In the genomic region with DNA sequence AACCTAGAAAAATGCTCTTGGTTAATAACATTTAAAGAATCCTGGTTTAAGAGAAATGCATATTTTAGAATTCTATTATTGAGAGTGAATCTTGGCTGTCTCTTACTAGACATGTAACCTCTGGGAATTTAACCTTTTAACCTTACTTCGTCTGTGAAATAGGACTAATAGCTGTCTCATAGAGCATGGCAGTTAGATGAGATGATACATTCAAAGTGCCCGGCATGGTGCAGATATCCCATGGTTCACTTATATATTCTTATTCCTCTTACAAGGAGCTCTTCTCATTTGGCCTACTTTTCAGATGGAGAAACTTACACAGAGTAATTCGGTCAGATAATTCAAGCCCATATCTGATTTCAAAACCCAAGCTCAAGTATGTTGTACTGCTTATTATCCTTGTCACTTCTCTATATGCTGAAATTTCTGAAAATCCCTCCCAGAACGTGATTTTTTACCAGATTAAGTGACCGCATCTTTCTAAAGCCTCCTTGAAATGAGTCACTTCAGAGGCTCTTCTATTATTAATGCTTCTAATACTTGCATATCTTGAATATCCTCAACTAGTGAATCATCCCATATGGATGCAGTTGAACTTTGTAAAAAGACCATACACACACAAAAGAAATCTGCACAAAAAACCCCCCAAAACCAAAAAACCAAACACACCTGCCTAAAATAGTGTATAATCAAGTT, we compare ENCODE assay signal across 1 cellular context.
TF ChIP-seq lines count a peak whose summit lies in the region.

No MANE protein-coding gene starts in this region.

TF ChIP-seq in HepG2, 621 proteins besides CTCF, POLR2A, EP300 and RAD21:
- no peak for TF ChIP-seq IRF2 (CRISPR knock-in tag; IDR thresholded peaks at IDR 0.05)
- no peak for TF ChIP-seq BCLAF1 (IDR thresholded peaks at IDR 0.05)
- no peak for TF ChIP-seq SOX6 (IDR thresholded peaks at IDR 0.05)
- TF ChIP-seq SOX6 (CRISPR knock-in tag; IDR thresholded peaks at IDR 0.05): no peak
- no peak for TF ChIP-seq MXD4 (CRISPR knock-in tag; IDR thresholded peaks at IDR 0.05)
- TF ChIP-seq, protein P1, sequence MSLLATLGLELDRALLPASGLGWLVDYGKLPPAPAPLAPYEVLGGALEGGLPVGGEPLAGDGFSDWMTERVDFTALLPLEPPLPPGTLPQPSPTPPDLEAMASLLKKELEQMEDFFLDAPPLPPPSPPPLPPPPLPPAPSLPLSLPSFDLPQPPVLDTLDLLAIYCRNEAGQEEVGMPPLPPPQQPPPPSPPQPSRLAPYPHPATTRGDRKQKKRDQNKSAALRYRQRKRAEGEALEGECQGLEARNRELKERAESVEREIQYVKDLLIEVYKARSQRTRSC (CRISPR knock-in tag; IDR thresholded peaks at IDR 0.05; ENCODE audit: low read depth): no peak
- no peak for TF ChIP-seq ZNF670 (CRISPR knock-in tag; IDR thresholded peaks at IDR 0.05; ENCODE audit: borderline replicate concordance)
- no peak for TF ChIP-seq NONO (IDR thresholded peaks at IDR 0.05)
- TF ChIP-seq NONO (CRISPR knock-in tag; conservative IDR thresholded peaks at IDR 0.05): no peak
- no peak for TF ChIP-seq ZSCAN29 (CRISPR knock-in tag; conservative IDR thresholded peaks at IDR 0.05)
- TF ChIP-seq ARNT (IDR thresholded peaks at IDR 0.05): no peak
- TF ChIP-seq HNRNPH1 (optimal IDR thresholded peaks at IDR 0.05; ENCODE audit: low read depth, low read length): no peak
- no peak for TF ChIP-seq ZNF7 (CRISPR knock-in tag; IDR thresholded peaks at IDR 0.05)
- no peak for TF ChIP-seq RFX1 (IDR thresholded peaks at IDR 0.05)
- TF ChIP-seq SIX1 (CRISPR knock-in tag; IDR thresholded peaks at IDR 0.05; ENCODE audit: borderline replicate concordance): no peak
